14 cellular contexts compared by ENCODE assay signal in the genomic region with DNA sequence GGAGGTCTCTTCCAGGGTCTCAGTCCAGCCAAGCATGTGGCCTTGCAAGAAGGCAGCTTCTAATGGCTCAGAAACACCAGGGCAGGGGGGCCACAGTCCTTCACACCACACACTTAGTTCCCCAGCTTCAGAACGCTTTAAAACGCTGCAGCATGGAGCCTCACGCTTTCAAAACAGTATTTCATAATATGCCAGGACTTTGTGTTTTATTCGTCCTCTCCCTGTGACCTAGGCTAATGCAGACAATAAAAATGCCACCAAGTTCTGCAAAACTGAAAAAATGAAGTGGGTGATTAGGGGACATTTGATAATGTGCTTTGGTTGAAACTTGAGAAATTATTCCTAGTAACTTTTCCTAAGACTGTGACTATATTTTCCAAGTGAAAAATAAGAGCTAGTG. TPM values are rescaled to one million over a fixed set of nuclear protein-coding genes. Genes with fewer than 3 reads are reported as not detected.
DNase-seq lines count a peak whose midpoint lies in the region; ATAC-seq and TF ChIP-seq lines count a peak whose summit lies in the region.
"Had no signal": no experiment of that assay in that cellular context is flagged by ENCODE, and none has a peak within 500 bp of the region (broad histone marks: within the 10 kb centered on the region; RNA-seq: fewer than 3 reads in every experiment).

No MANE protein-coding gene starts in this region.

- DNase-seq in HFFc6 (no peak), adrenal gland (no peak), upper lobe of right lung (no peak), NCI-H146 treated with DMSO at 0.1 percent for 48 hours (lab: John Stamatoyannopoulos, UW; ENCODE audit: unreplicated experiment) (no peak), epidermal melanocyte (ENCODE audit: insufficient read length, low spot score) (no peak)
- no peak for DNase-seq in stimulated activated effector memory CD8-positive, alpha-beta T cell treated with anti-CD3 and anti-CD28 coated beads, Interleukin-12 subunit alpha, Interleukin-12 subunit beta, amount 100 ng/mL, for 72 hours (ENCODE audit: low spot score in 2 of 2)
- DNase-seq in effector CD4-positive, alpha-beta T cell, result no peak
- DNase-seq: activated effector memory CD4-positive, alpha-beta T cell treated with anti-CD3 and anti-CD28 coated beads, Interleukin-2, amount 50 U/mL, for 16 hours; GDM1; kidney glomerular epithelial cell; NCI-H1436; stomach had no signal

- H3K27ac ChIP-seq in adrenal gland, result peak overlapping the region in 4 of 5 donors; percentile 16 to 88 (median 38)
- peak overlapping the region; percentile 88 for H3K27ac ChIP-seq in layer of hippocampus (ENCODE audit: low read depth, low read length)
- H3K27ac ChIP-seq in upper lobe of right lung, result no peak overlapping the region

- ATAC-seq in stimulated activated effector memory CD8-positive, alpha-beta T cell treated with anti-CD3 and anti-CD28 coated beads, Interleukin-12 subunit alpha, Interleukin-12 subunit beta, amount 100 ng/mL, for 72 hours, result no peak
- ATAC-seq in upper lobe of right lung, result no peak

- H3K36me3 Mint-ChIP-seq in HFFc6 (ENCODE audit: low read depth), result peaks cover 20% of the 10 kb centered on the region
- H3K36me3 Mint-ChIP-seq in stimulated activated effector memory CD8-positive, alpha-beta T cell treated with anti-CD3 and anti-CD28 coated beads, Interleukin-12 subunit alpha, Interleukin-12 subunit beta, amount 100 ng/mL, for 72 hours, result peaks cover 8% of the 10 kb centered on the region

- no peak overlapping the region for H3K4me3 Mint-ChIP-seq in HFFc6
- no peak overlapping the region for H3K4me3 Mint-ChIP-seq in stimulated activated effector memory CD8-positive, alpha-beta T cell treated with anti-CD3 and anti-CD28 coated beads, Interleukin-12 subunit alpha, Interleukin-12 subunit beta, amount 100 ng/mL, for 72 hours
- H3K4me3 Mint-ChIP-seq: activated CD4-positive, alpha-beta T cell treated with anti-CD3 and anti-CD28 coated beads, Interleukin-2, amount 10 ng/mL, durations not matched to agents 7 days and 5 days had no signal

- intact Hi-C loops in adrenal gland (cut with DNase I) (no loop called here), upper lobe of right lung (cut with DNase I) (no loop called here)

- H3K9me3 Mint-ChIP-seq in HFFc6, result no peaks in the 10 kb centered on the region
- H3K9me3 Mint-ChIP-seq in stimulated activated effector memory CD8-positive, alpha-beta T cell treated with anti-CD3 and anti-CD28 coated beads, Interleukin-12 subunit alpha, Interleukin-12 subunit beta, amount 100 ng/mL, for 72 hours, result no peaks in the 10 kb centered on the region
- H3K9me3 Mint-ChIP-seq: activated CD4-positive, alpha-beta T cell treated with anti-CD3 and anti-CD28 coated beads, Interleukin-2, amount 10 ng/mL, durations not matched to agents 7 days and 5 days had no signal

- H3K4me3 ChIP-seq in adrenal gland (no peak overlapping the region), upper lobe of right lung (no peak overlapping the region)
- H3K4me3 ChIP-seq: stomach had no signal

- H3K9me3 ChIP-seq in adrenal gland (replicated peaks in 1 of 3) (no peaks in the 10 kb centered on the region), upper lobe of right lung (no peaks in the 10 kb centered on the region)
- H3K9me3 ChIP-seq: stomach had no signal

- no peak for TF ChIP-seq CTCF in HFFc6 (IDR thresholded peaks at IDR 0.05)
- no peak for TF ChIP-seq CTCF in adrenal gland (IDR thresholded peaks at IDR 0.05)
- TF ChIP-seq CTCF in upper lobe of right lung (IDR thresholded peaks at IDR 0.05), result no peak

- H3K4me1 ChIP-seq in adrenal gland (replicated peaks in 1 of 2) (peaks cover 0 to 38% of the 10 kb centered on the region in 2 donors), upper lobe of right lung (peaks cover 61% of the 10 kb centered on the region)

- H3K27ac Mint-ChIP-seq in HFFc6, result peak overlapping the region; percentile 68; the same call in 1 of the 2 replicates
- peak overlapping the region; percentile 45 for H3K27ac Mint-ChIP-seq in stimulated activated effector memory CD8-positive, alpha-beta T cell treated with anti-CD3 and anti-CD28 coated beads, Interleukin-12 subunit alpha, Interleukin-12 subunit beta, amount 100 ng/mL, for 72 hours

- no peaks in the 10 kb centered on the region for H3K36me3 ChIP-seq in adrenal gland (replicated peaks in 1 of 2)
- H3K36me3 ChIP-seq in upper lobe of right lung, result no peaks in the 10 kb centered on the region

- 68 to 83% (median 76%) methylated on average over 4 of the region's 4 CpGs for WGBS in adrenal gland, 4 donors

- H3K4me1 Mint-ChIP-seq in HFFc6 (ENCODE audit: low read depth), result peaks cover 74% of the 10 kb centered on the region
- H3K4me1 Mint-ChIP-seq in stimulated activated effector memory CD8-positive, alpha-beta T cell treated with anti-CD3 and anti-CD28 coated beads, Interleukin-12 subunit alpha, Interleukin-12 subunit beta, amount 100 ng/mL, for 72 hours, result peaks cover 16% of the 10 kb centered on the region
- H3K4me1 Mint-ChIP-seq: activated CD4-positive, alpha-beta T cell treated with anti-CD3 and anti-CD28 coated beads, Interleukin-2, amount 10 ng/mL, durations not matched to agents 7 days and 5 days had no signal

- H3K27me3 ChIP-seq in adrenal gland (no peaks in the 10 kb centered on the region), layer of hippocampus (ENCODE audit: control insufficient read depth, insufficient read depth, low read length) (no peaks in the 10 kb centered on the region), upper lobe of right lung (no peaks in the 10 kb centered on the region)
- H3K27me3 ChIP-seq: stomach had no signal

- peaks cover 7% of the 10 kb centered on the region for H3K27me3 Mint-ChIP-seq in HFFc6 (ENCODE audit: insufficient read depth)
- H3K27me3 Mint-ChIP-seq: activated CD4-positive, alpha-beta T cell treated with anti-CD3 and anti-CD28 coated beads, Interleukin-2, amount 10 ng/mL, durations not matched to agents 7 days and 5 days had no signal

- no peak for TF ChIP-seq POLR2A in adrenal gland (IDR thresholded peaks at IDR 0.05)

RNA-seq across cellular contexts. Expression of a gene that starts 48.3 kb away (rescaled TPM):
- total RNA-seq in HFFc6 (2021; fragmentation: NEBNext Ultra II Directional; extraction: Animal tissue kit (Norgen Biotek cat#: 25700)), result 10 to 100 TPM; 25.0 to 34.8 (median 27.2) TPM
- total RNA-seq in adrenal gland (10 to 100 TPM in 7 of 8 donors, 1 to 10 TPM in 1; 8.1 to 27.2 (median 20.6) TPM), upper lobe of right lung (103 TPM)
- polyA plus RNA-seq in adrenal gland, result 1 to 10 TPM; 2.0 to 8.3 (median 5.6) TPM
